In the genomic region with DNA sequence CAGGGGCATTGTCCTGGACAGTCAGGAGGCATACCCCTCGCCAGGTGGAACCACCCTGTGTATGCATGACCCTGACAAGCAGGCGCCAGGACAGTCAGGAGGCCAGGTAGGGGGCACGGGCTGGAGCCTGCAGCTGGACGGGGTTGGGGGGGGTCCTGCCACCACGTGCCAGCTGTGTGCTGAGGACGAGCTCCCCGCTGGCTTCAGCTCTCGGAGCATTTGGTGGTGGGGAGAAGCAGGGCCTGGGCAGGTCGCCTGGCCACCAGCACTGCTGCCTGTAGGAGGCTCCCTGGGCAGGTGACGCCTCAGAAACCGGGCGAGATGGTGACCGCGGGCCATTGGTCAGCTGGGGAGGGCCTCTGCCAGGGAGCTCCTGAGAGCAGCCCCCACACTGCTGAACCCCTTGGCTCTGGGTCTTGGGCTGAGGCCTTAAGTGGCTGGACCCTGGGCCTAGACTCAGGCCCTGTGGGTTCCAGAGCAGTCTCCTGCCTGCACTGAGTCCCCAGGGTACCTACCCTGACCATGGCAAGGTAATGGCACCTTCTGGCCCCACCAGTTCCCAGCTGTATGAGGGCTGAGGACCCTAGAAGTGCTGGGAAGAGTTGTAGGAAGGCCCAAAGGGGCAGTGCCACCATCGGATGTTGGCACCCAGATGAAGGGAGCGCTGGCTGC, we compare ENCODE assay signal across 1 cellular context.
TF ChIP-seq lines count a peak whose summit lies in the region.

No MANE protein-coding gene starts in this region.

TF ChIP-seq in HEK293, 187 proteins besides CTCF, POLR2A, EP300 and RAD21 (continued from another document):
- TF ChIP-seq, protein P1, sequence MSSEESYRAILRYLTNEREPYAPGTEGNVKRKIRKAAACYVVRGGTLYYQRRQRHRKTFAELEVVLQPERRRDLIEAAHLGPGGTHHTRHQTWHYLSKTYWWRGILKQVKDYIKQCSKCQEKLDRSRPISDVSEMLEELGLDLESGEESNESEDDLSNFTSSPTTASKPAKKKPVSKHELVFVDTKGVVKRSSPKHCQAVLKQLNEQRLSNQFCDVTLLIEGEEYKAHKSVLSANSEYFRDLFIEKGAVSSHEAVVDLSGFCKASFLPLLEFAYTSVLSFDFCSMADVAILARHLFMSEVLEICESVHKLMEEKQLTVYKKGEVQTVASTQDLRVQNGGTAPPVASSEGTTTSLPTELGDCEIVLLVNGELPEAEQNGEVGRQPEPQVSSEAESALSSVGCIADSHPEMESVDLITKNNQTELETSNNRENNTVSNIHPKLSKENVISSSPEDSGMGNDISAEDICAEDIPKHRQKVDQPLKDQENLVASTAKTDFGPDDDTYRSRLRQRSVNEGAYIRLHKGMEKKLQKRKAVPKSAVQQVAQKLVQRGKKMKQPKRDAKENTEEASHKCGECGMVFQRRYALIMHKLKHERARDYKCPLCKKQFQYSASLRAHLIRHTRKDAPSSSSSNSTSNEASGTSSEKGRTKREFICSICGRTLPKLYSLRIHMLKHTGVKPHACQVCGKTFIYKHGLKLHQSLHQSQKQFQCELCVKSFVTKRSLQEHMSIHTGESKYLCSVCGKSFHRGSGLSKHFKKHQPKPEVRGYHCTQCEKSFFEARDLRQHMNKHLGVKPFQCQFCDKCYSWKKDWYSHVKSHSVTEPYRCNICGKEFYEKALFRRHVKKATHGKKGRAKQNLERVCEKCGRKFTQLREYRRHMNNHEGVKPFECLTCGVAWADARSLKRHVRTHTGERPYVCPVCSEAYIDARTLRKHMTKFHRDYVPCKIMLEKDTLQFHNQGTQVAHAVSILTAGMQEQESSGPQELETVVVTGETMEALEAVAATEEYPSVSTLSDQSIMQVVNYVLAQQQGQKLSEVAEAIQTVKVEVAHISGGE (tag by site-specific recombination; conservative IDR thresholded peaks at IDR 0.05; ENCODE audit: low read depth) = no peak
- peak; percentile 10; the same call in 1 of the 2 replicates for TF ChIP-seq GLIS2 (tag by site-specific recombination; IDR thresholded peaks at IDR 0.05)
- TF ChIP-seq ZSCAN16 (tag by site-specific recombination; IDR thresholded peaks at IDR 0.05) = no peak
- no peak for TF ChIP-seq ZNF510 (tag by site-specific recombination; IDR thresholded peaks at IDR 0.05; ENCODE audit: insufficient replicate concordance)
- no peak for TF ChIP-seq ZNF174 (tag by site-specific recombination; IDR thresholded peaks at IDR 0.05)
- TF ChIP-seq, protein P2, sequence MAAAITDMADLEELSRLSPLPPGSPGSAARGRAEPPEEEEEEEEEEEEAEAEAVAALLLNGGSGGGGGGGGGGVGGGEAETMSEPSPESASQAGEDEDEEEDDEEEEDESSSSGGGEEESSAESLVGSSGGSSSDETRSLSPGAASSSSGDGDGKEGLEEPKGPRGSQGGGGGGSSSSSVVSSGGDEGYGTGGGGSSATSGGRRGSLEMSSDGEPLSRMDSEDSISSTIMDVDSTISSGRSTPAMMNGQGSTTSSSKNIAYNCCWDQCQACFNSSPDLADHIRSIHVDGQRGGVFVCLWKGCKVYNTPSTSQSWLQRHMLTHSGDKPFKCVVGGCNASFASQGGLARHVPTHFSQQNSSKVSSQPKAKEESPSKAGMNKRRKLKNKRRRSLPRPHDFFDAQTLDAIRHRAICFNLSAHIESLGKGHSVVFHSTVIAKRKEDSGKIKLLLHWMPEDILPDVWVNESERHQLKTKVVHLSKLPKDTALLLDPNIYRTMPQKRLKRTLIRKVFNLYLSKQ (tag by site-specific recombination; IDR thresholded peaks at IDR 0.05; ENCODE audit: borderline replicate concordance) = no peak
- TF ChIP-seq ZNF335 (tag by site-specific recombination; conservative IDR thresholded peaks at IDR 0.05) = no peak; the same call in 1 of the 2 replicates
